1 cellular context compared by ENCODE assay signal in the genomic region with DNA sequence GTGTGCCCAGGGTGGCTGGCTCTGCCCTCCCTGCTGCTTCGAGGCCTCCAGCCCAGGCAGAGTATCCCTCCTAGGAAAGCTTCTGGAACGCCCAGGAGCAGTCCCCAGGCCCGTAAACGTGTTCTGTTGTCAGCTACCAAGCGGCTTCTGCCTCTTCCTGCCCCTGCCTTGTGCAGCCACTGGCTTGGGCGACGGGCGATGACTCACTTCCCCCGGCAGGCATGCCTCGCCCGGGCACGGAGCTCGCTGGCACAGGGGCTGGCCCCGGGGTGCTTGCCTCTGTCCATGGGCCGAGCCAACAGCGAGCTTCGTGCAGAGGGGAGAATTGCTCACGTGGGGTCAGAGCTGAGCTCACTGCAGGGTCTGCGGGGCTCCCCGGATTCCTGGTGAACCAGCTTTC.
TF ChIP-seq lines count a peak whose summit lies in the region.

No MANE protein-coding gene starts in this region.

TF ChIP-seq in HCT116, 20 proteins besides CTCF, POLR2A, EP300 and RAD21 (continued from another document):
- TF ChIP-seq MAX (IDR thresholded peaks at IDR 0.05) (peak; percentile 95), SIN3A (IDR thresholded peaks at IDR 0.05; ENCODE audit: low read depth) (no peak), CEBPB (IDR thresholded peaks at IDR 0.05; ENCODE audit: low read depth) (no peak), CBX3 (IDR thresholded peaks at IDR 0.05; ENCODE audit: low read depth) (peak; percentile 85; the same call in 1 of the 2 replicates)
TF ChIP-seq in HCT116: peak in this region for 7.
